In the genomic region with DNA sequence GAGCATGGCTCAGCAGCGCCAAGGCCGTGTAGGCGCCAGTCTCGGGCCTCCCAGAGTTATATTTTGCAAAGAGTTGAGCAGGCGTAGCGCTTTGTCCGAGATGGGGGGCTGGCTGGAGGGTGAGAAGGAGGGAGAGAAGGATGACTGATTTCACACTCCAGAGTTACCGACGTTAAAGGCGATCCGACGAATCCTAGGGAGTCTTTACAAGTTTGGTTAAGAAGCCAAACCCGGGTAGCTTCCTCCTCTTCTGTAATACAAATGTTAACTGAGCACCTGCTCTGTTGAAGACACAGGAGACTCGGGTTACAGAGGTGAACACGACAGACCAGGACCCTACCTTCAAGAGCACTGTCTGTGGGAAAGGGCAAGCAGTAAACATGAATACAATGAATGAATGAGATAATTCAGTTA, we compare ENCODE assay signal across 7 cellular contexts. TPM values are rescaled to one million over a fixed set of nuclear protein-coding genes. Genes with fewer than 3 reads are reported as not detected.
DNase-seq lines count a peak whose midpoint lies in the region; ATAC-seq and TF ChIP-seq lines count a peak whose summit lies in the region.

No MANE protein-coding gene starts in this region.

- H2AFZ ChIP-seq in smooth muscle cell (ENCODE audit: low read depth): no peak overlapping the region

- TF ChIP-seq CTCF in Peyer's patch (IDR thresholded peaks at IDR 0.05): peak in 1 of 6 experiments; percentile 5
- peak; percentile 23 for TF ChIP-seq CTCF in fibroblast of the aortic adventitia (IDR thresholded peaks at IDR 0.05; ENCODE audit: insufficient read depth, low read length)
- no peak for TF ChIP-seq CTCF in smooth muscle cell (IDR thresholded peaks at IDR 0.05; ENCODE audit: borderline replicate concordance, insufficient read depth, poor library complexity, severe bottlenecking)

- H3K27me3 ChIP-seq in Peyer's patch (no peaks in the 10 kb centered on the region), smooth muscle cell (ENCODE audit: low read depth) (no peaks in the 10 kb centered on the region)

- ATAC-seq in GM21515 (IDR thresholded peaks at IDR 0.05; ENCODE audit: unreplicated experiment): peak; percentile 2
- no peak for ATAC-seq in GM21717 (IDR thresholded peaks at IDR 0.05; ENCODE audit: unreplicated experiment)

- peaks cover 3% of the 10 kb centered on the region for H3F3A ChIP-seq in smooth muscle cell (ENCODE audit: low read depth)

- in situ Hi-C loops in G401 (cut with HindIII; ENCODE audit: low sequenced_read_pairs): loop anchor here (25.0 kb wide), 1 partner anchor 98 kb away; a partner anchor contains a TSS

- WGBS in smooth muscle cell (ENCODE audit: low lambda C conversion rate): 0% methylated on average over 15 of the region's 15 CpGs

- peak overlapping the region; percentile 74 for H3K9ac ChIP-seq in smooth muscle cell (ENCODE audit: low read depth)

- H3K79me2 ChIP-seq in smooth muscle cell (ENCODE audit: low read depth): peaks cover 63% of the 10 kb centered on the region

- no peak for TF ChIP-seq POLR2A in Peyer's patch (IDR thresholded peaks at IDR 0.05)

- peak overlapping the region; percentile 93 for H3K4me2 ChIP-seq in smooth muscle cell

- H3K9me3 ChIP-seq in Peyer's patch (no peaks in the 10 kb centered on the region), smooth muscle cell (replicated peaks; ENCODE audit: low read depth) (no peaks in the 10 kb centered on the region)

- no peaks in the 10 kb centered on the region for H3K36me3 ChIP-seq in Peyer's patch
- H3K36me3 ChIP-seq in smooth muscle cell (ENCODE audit: low read depth): no peaks in the 10 kb centered on the region

- H3K4me1 ChIP-seq in Peyer's patch (peaks cover 4 to 62% (median 16%) of the 10 kb centered on the region in 4 donors), smooth muscle cell (ENCODE audit: low read depth) (peaks cover 30% of the 10 kb centered on the region)

- H3K4me3 ChIP-seq in Peyer's patch (peak overlapping the region; percentile 64 to 69 (median 66)), fibroblast of the aortic adventitia (ENCODE audit: low read depth, low read length) (peak overlapping the region; percentile 67), smooth muscle cell (peak overlapping the region; percentile 73)

- peaks cover 55% of the 10 kb centered on the region for H4K20me1 ChIP-seq in smooth muscle cell (ENCODE audit: low read depth)

- peak overlapping the region; percentile 94 to 99 (median 98) for H3K27ac ChIP-seq in Peyer's patch
- H3K27ac ChIP-seq in smooth muscle cell (ENCODE audit: low read depth): peak overlapping the region; percentile 100

- DNase-seq in Peyer's patch: no peak
- DNase-seq in fibroblast of the aortic adventitia (ENCODE audit: low read depth): no peak
- DNase-seq in smooth muscle cell (lab: John Stamatoyannopoulos, UW; ENCODE audit: unreplicated experiment): no peak
- no peak for DNase-seq in RPMI8226
- no peak for DNase-seq in G401 (ENCODE audit: low spot score)

RNA-seq across cellular contexts. Expression of a gene that starts 0.8 kb away (rescaled TPM):
- 100 to 1,000 TPM in 3 of 4 donors, 10 to 100 TPM in 1; 94.6 to 204 (median 157) TPM for total RNA-seq in Peyer's patch
- 72.9 and 74.1 TPM in 2 replicates for total RNA-seq in fibroblast of the aortic adventitia (ENCODE audit: low replicate concordance)
- total RNA-seq in smooth muscle cell: 72.0 and 76.0 TPM in 2 replicates
- polyA plus RNA-seq in smooth muscle cell: 80.2 and 123 TPM in 2 replicates
- 52.7 and 52.8 TPM in 2 replicates for total RNA-seq in G401 (2014; rRNA removed; shearing (Covaris generic))

RNA-seq across cellular contexts. Expression of a gene that starts 3.7 kb away (rescaled TPM):
- total RNA-seq in Peyer's patch (not detected), fibroblast of the aortic adventitia (ENCODE audit: low replicate concordance) (not detected in 2 replicates), smooth muscle cell (not detected in 2 replicates)
- polyA plus RNA-seq in smooth muscle cell: 0.51 TPM in 1 of 2 replicates, not detected in the other
- not detected in 2 replicates for total RNA-seq in G401 (2014; rRNA removed; shearing (Covaris generic))

RNA-seq across cellular contexts. Expression of a gene that starts 5.5 kb away (rescaled TPM):
- total RNA-seq in Peyer's patch (10 to 100 TPM; 15.1 to 27.3 (median 24.5) TPM), fibroblast of the aortic adventitia (ENCODE audit: low replicate concordance) (37.4 and 45.5 TPM in 2 replicates), smooth muscle cell (24.2 and 25.6 TPM in 2 replicates)
- polyA plus RNA-seq in smooth muscle cell: 22.8 and 26.9 TPM in 2 replicates
- total RNA-seq in G401 (2014; rRNA removed; shearing (Covaris generic)): 4.1 and 4.4 TPM in 2 replicates

RNA-seq across cellular contexts. Expression of a gene that starts 40.1 kb away (rescaled TPM):
- total RNA-seq in Peyer's patch (1 to 10 TPM; 4.0 to 9.1 (median 5.8) TPM), fibroblast of the aortic adventitia (ENCODE audit: low replicate concordance) (4.7 and 6.1 TPM in 2 replicates), smooth muscle cell (8.9 and 12.2 TPM in 2 replicates)
- polyA plus RNA-seq in smooth muscle cell: 19.0 and 22.5 TPM in 2 replicates
- total RNA-seq in G401 (2014; rRNA removed; shearing (Covaris generic)): 7.6 and 24.0 TPM in 2 replicates

RNA-seq across cellular contexts. Expression of a gene that starts 45.7 kb away (rescaled TPM):
- total RNA-seq in Peyer's patch (1 to 10 TPM in 1 of 4 donors, not detected in 3; 1.0 TPM), fibroblast of the aortic adventitia (ENCODE audit: low replicate concordance) (0.36 and 1.7 TPM in 2 replicates), smooth muscle cell (21.3 and 28.5 TPM in 2 replicates)
- polyA plus RNA-seq in smooth muscle cell: 13.9 and 30.9 TPM in 2 replicates
- 20.4 and 24.2 TPM in 2 replicates for total RNA-seq in G401 (2014; rRNA removed; shearing (Covaris generic))
